ENCODE assay signal across 13 cellular contexts in the genomic region with DNA sequence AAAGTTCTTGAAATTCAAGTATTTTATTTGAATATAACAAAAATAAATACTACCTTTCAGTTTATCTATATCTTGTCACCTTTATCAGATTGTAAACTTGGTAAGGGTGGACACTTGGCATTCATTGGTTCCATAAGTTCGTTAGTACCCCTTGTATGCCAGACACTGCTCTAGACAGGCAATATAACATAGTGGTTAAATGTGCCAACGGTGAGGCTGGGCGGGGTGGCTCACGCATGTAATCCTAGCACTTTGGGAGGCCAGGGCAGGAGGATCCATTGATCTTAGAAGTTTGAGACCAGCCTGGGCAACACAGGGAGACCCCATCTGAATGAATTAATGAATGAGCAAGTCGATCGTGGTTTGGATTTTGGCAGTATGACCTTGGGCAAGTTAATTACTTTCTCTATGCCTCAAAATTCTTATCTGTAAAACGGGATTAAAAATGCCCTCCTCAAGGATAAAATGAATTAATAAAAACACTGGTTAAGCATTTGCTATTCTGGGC. TPM values are rescaled to one million over a fixed set of nuclear protein-coding genes. Genes with fewer than 3 reads are reported as not detected.
A peak's percentile ranks its signal among the peaks of the same experiment; 100 is the strongest.
DNase-seq lines count a peak whose midpoint lies in the region; ATAC-seq and TF ChIP-seq lines count a peak whose summit lies in the region.
"Had no signal": no experiment of that assay in that cellular context is flagged by ENCODE, and none has a peak within 500 bp of the region (broad histone marks: within the 10 kb centered on the region; RNA-seq: fewer than 3 reads in every experiment).

No MANE protein-coding gene starts in this region.

- TF ChIP-seq POLR2A in gastrocnemius medialis (IDR thresholded peaks at IDR 0.05), result no peak

- H3K4me1 ChIP-seq in left ventricle myocardium inferior, result peaks cover 89% of the 10 kb centered on the region
- H3K4me1 ChIP-seq in gastrocnemius medialis, result peaks cover 60 to 83% of the 10 kb centered on the region in 2 donors

- TF ChIP-seq CTCF in left ventricle myocardium inferior (IDR thresholded peaks at IDR 0.05; ENCODE audit: borderline replicate concordance) (no peak), gastrocnemius medialis (IDR thresholded peaks at IDR 0.05 in 4 of 5, conservative IDR thresholded peaks at IDR 0.05 in 1 of 5) (no peak)

- peak overlapping the region; percentile 64 for H3K27ac Mint-ChIP-seq in T-helper 1 cell treated with Interleukin-12 subunit alpha and Interleukin-12 subunit beta and Interleukin-4 antibody, amounts not matched to agents 30 μg/mL and 1 μg/mL, for 36 hours
- H3K27ac Mint-ChIP-seq in T-helper 17 cell, result peak overlapping the region; percentile 91

- peaks cover 13% of the 10 kb centered on the region for H3K36me3 Mint-ChIP-seq in T-helper 1 cell treated with Interleukin-12 subunit alpha and Interleukin-12 subunit beta and Interleukin-4 antibody, amounts not matched to agents 30 μg/mL and 1 μg/mL, for 36 hours (ENCODE audit: low read depth)
- H3K36me3 Mint-ChIP-seq in T-helper 17 cell (ENCODE audit: low read depth), result peaks cover 3% of the 10 kb centered on the region

- peaks cover 15% of the 10 kb centered on the region for H3K4me1 Mint-ChIP-seq in T-helper 1 cell treated with Interleukin-12 subunit alpha and Interleukin-12 subunit beta and Interleukin-4 antibody, amounts not matched to agents 30 μg/mL and 1 μg/mL, for 36 hours (ENCODE audit: low read depth)
- peaks cover 16% of the 10 kb centered on the region for H3K4me1 Mint-ChIP-seq in T-helper 17 cell

- no peak overlapping the region for H3K4me3 ChIP-seq in left ventricle myocardium inferior
- H3K4me3 ChIP-seq in gastrocnemius medialis, result no peak overlapping the region
- H3K4me3 ChIP-seq: tibial artery had no signal

- no peaks in the 10 kb centered on the region for H3K27me3 Mint-ChIP-seq in T-helper 1 cell treated with Interleukin-12 subunit alpha and Interleukin-12 subunit beta and Interleukin-4 antibody, amounts not matched to agents 30 μg/mL and 1 μg/mL, for 36 hours (ENCODE audit: low read depth)
- H3K27me3 Mint-ChIP-seq in T-helper 17 cell, result no peaks in the 10 kb centered on the region

- intact Hi-C loops in left ventricle myocardium inferior (cut with micrococcal nuclease), result loop anchor here (10.0 kb wide), 3 partner anchors 55 to 185 kb away; partner anchors contain the start of genes THRAP3 and TRAPPC3
- intact Hi-C loops in gastrocnemius medialis (cut with DNase I; ENCODE audit: low total_unique reads), result loop anchor here (2.0 to 10.0 kb wide), 2 partner anchors 55 to 185 kb away; partner anchors contain the start of gene THRAP3

- H3K27me3 ChIP-seq in left ventricle myocardium inferior (ENCODE audit: low read depth), result no peaks in the 10 kb centered on the region
- H3K27me3 ChIP-seq in gastrocnemius medialis, result no peaks in the 10 kb centered on the region
- H3K27me3 ChIP-seq: tibial artery had no signal

- H3K9me3 Mint-ChIP-seq in T-helper 1 cell treated with Interleukin-12 subunit alpha and Interleukin-12 subunit beta and Interleukin-4 antibody, amounts not matched to agents 30 μg/mL and 1 μg/mL, for 36 hours, result no peaks in the 10 kb centered on the region

- H3K36me3 ChIP-seq in left ventricle myocardium inferior (peaks cover 20% of the 10 kb centered on the region), gastrocnemius medialis (peaks cover 0 to 13% of the 10 kb centered on the region in 2 donors)

- in situ Hi-C loops in gastrocnemius medialis (cut with MboI; ENCODE audit: low sequenced_read_pairs in 4 of 4), result loop anchor here in 3 of 4 donors (10.0 to 25.0 kb wide), 5 partner anchors 45 to 185 kb away; partner anchors contain the start of gene MAP7D1 (in 1 of the 3)

- DNase-seq in T-helper 1 cell (no peak), T-helper 17 cell (no peak), left ventricle myocardium inferior (no peak), gastrocnemius medialis (peak in 1 of 2 donors; percentile 41), DMS53 (lab: John Stamatoyannopoulos, UW) (no peak)
- DNase-seq in stimulated activated CD4-positive, alpha-beta T cell treated with anti-CD3 and anti-CD28 coated beads, Interleukin-2, amount 100 ng/mL, for 48 hours, result no peak
- DNase-seq in activated CD4-positive, CD25-positive, alpha-beta regulatory T cell treated with anti-CD3 and anti-CD28 coated beads, Interleukin-2, amount 50 U/mL, for 72 hours, result no peak
- DNase-seq: central memory CD4-positive, alpha-beta T cell; DMS 273 treated with DMSO at 0.1 percent for 48 hours; hippocampal formation; tibial artery had no signal

- no peak overlapping the region for H3K4me3 Mint-ChIP-seq in T-helper 1 cell treated with Interleukin-12 subunit alpha and Interleukin-12 subunit beta and Interleukin-4 antibody, amounts not matched to agents 30 μg/mL and 1 μg/mL, for 36 hours
- H3K4me3 Mint-ChIP-seq in T-helper 17 cell, result no peak overlapping the region

- H3K9me3 ChIP-seq in T-helper 17 cell (ENCODE audit: control insufficient read depth, low read length, poor library complexity, severe bottlenecking) (no peaks in the 10 kb centered on the region), left ventricle myocardium inferior (replicated peaks) (no peaks in the 10 kb centered on the region), gastrocnemius medialis (no peaks in the 10 kb centered on the region)
- H3K9me3 ChIP-seq: tibial artery had no signal

- no peak for ATAC-seq in T-helper 17 cell
- ATAC-seq in gastrocnemius medialis, result peak in 1 of 2 donors; percentile 34

- H3K27ac ChIP-seq in left ventricle myocardium inferior (replicated peaks) (peak overlapping the region; percentile 73), gastrocnemius medialis (peak overlapping the region; percentile 89 to 92 (median 90))

RNA-seq across cellular contexts. Expression of gene SH3D21, which starts 26.3 kb away (rescaled TPM):
- total RNA-seq in T-helper 17 cell, result 1 to 10 TPM; 1.4 to 1.9 TPM
- total RNA-seq in left ventricle myocardium inferior, result 1.9 TPM
- 1 to 10 TPM in 1 of 4 donors, under 1 TPM in 3; 0.10 to 1.4 (median 0.46) TPM for total RNA-seq in gastrocnemius medialis
- total RNA-seq: A172 had no signal

RNA-seq across cellular contexts. Expression of gene EVA1B, which starts 43.6 kb away (rescaled TPM):
- total RNA-seq in T-helper 17 cell (10 to 100 TPM in 1 of 2 donors, 1 to 10 TPM in 1; 6.2 to 10.8 TPM), left ventricle myocardium inferior (10.6 TPM), gastrocnemius medialis (10 to 100 TPM; 10.0 to 19.9 (median 14.8) TPM)

RNA-seq across cellular contexts. Expression of gene THRAP3, which starts 55.6 kb away (rescaled TPM):
- total RNA-seq in T-helper 17 cell (10 to 100 TPM; 74.5 to 76.3 TPM), left ventricle myocardium inferior (59.0 TPM), gastrocnemius medialis (100 to 1,000 TPM in 3 of 4 donors, 10 to 100 TPM in 1; 88.2 to 174 (median 146) TPM)
